In genomic region chr11:62500066-62501035, GRCh38 we compare ENCODE assay signal across 1 cellular context.
TF ChIP-seq lines count a peak whose summit lies in the region.

No MANE protein-coding gene starts in this region.

TF ChIP-seq in IMR-90, 13 proteins besides CTCF, POLR2A, EP300 and RAD21 (continued from another document):
- no peak for TF ChIP-seq ELK1 (IDR thresholded peaks at IDR 0.05; ENCODE audit: borderline replicate concordance, low read depth, low read length)
- TF ChIP-seq, protein P1, sequence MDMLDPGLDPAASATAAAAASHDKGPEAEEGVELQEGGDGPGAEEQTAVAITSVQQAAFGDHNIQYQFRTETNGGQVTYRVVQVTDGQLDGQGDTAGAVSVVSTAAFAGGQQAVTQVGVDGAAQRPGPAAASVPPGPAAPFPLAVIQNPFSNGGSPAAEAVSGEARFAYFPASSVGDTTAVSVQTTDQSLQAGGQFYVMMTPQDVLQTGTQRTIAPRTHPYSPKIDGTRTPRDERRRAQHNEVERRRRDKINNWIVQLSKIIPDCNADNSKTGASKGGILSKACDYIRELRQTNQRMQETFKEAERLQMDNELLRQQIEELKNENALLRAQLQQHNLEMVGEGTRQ (IDR thresholded peaks at IDR 0.05; ENCODE audit: low read depth, low read length) = no peak
- TF ChIP-seq RFX5 (IDR thresholded peaks at IDR 0.05; ENCODE audit: low read depth, low read length) = no peak
- no peak for TF ChIP-seq CHD1 (IDR thresholded peaks at IDR 0.05; ENCODE audit: low read depth, low read length)
- no peak for TF ChIP-seq RCOR1 (IDR thresholded peaks at IDR 0.05; ENCODE audit: insufficient replicate concordance, low read length)
- no peak for TF ChIP-seq MAZ (IDR thresholded peaks at IDR 0.05; ENCODE audit: borderline replicate concordance, low read depth, low read length)
- TF ChIP-seq FOS (IDR thresholded peaks at IDR 0.05; ENCODE audit: low read depth, low read length) = no peak
